In genomic region chr13:59750860-59751259, GRCh38 we compare ENCODE assay signal across 10 cellular contexts.
DNase-seq lines count a peak whose midpoint lies in the region; ATAC-seq and TF ChIP-seq lines count a peak whose summit lies in the region.
"Had no signal": no experiment of that assay in that cellular context is flagged by ENCODE, and none has a peak within 500 bp of the region (broad histone marks: within the 10 kb centered on the region; RNA-seq: fewer than 3 reads in every experiment).

No MANE protein-coding gene starts in this region.

- peaks cover 3% of the 10 kb centered on the region for H3F3A ChIP-seq in smooth muscle cell (ENCODE audit: low read depth)

- H2AFZ ChIP-seq in smooth muscle cell (ENCODE audit: low read depth), result peak overlapping the region; percentile 63

- no peaks in the 10 kb centered on the region for H3K27me3 ChIP-seq in smooth muscle cell (ENCODE audit: low read depth)
- no peaks in the 10 kb centered on the region for H3K27me3 ChIP-seq in CD4-positive, alpha-beta memory T cell (ENCODE audit: insufficient read depth, low read length)

- H3K36me3 ChIP-seq in smooth muscle cell (ENCODE audit: low read depth), result no peaks in the 10 kb centered on the region
- H3K36me3 ChIP-seq in CD4-positive, alpha-beta memory T cell (ENCODE audit: insufficient read depth, low read length), result no peaks in the 10 kb centered on the region
- H3K36me3 ChIP-seq: lower lobe of right lung had no signal

- H3K4me1 Mint-ChIP-seq in brain, result peaks cover 44% of the 10 kb centered on the region
- H3K4me1 Mint-ChIP-seq in CD4-positive, alpha-beta memory T cell, result no peaks in the 10 kb centered on the region

- no peaks in the 10 kb centered on the region for H3K9me3 Mint-ChIP-seq in brain
- no peaks in the 10 kb centered on the region for H3K9me3 Mint-ChIP-seq in CD4-positive, alpha-beta memory T cell

- WGBS in smooth muscle cell (ENCODE audit: low lambda C conversion rate), result 16% methylated on average over 7 of the region's 7 CpGs

- intact Hi-C loops in CD4-positive, alpha-beta memory T cell (cut with micrococcal nuclease), result no loop called here

- TF ChIP-seq CTCF in brain (conservative IDR thresholded peaks at IDR 0.05), result no peak
- TF ChIP-seq CTCF in smooth muscle cell (IDR thresholded peaks at IDR 0.05; ENCODE audit: borderline replicate concordance, insufficient read depth, poor library complexity, severe bottlenecking), result no peak

- H4K20me1 ChIP-seq in smooth muscle cell (ENCODE audit: low read depth), result no peaks in the 10 kb centered on the region

- H3K4me3 ChIP-seq in smooth muscle cell, result peak overlapping the region; percentile 34
- H3K4me3 ChIP-seq in CD4-positive, alpha-beta memory T cell (ENCODE audit: low read length in 2 of 2), result no peak overlapping the region
- H3K4me3 ChIP-seq: lower lobe of right lung had no signal

- no peaks in the 10 kb centered on the region for H3K79me2 ChIP-seq in smooth muscle cell (ENCODE audit: low read depth)

- H3K27ac Mint-ChIP-seq in brain, result peak overlapping the region; percentile 66 to 94 (median 89)
- H3K27ac Mint-ChIP-seq in CD4-positive, alpha-beta memory T cell, result no peak overlapping the region

- peak overlapping the region; percentile 29 for H3K9ac ChIP-seq in smooth muscle cell (ENCODE audit: low read depth)

- H3K4me2 ChIP-seq in smooth muscle cell, result peak overlapping the region; percentile 81

- ATAC-seq in HG03571 (IDR thresholded peaks at IDR 0.05; ENCODE audit: unreplicated experiment) (no peak), HG02763 (IDR thresholded peaks at IDR 0.05; ENCODE audit: unreplicated experiment) (no peak)
- ATAC-seq: lower lobe of right lung had no signal

- POLR2A ChIA-PET in CD4-positive, alpha-beta memory T cell (lab: Charles Lee; ENCODE audit: partially characterized antibody), result no interaction called here

- no peaks in the 10 kb centered on the region for H3K36me3 Mint-ChIP-seq in brain
- H3K36me3 Mint-ChIP-seq in CD4-positive, alpha-beta memory T cell, result no peaks in the 10 kb centered on the region

- no peaks in the 10 kb centered on the region for H3K9me3 ChIP-seq in smooth muscle cell (replicated peaks; ENCODE audit: low read depth)
- H3K9me3 ChIP-seq in CD4-positive, alpha-beta memory T cell (ENCODE audit: control insufficient read depth in 1 of 2, low read length in 2 of 2), result no peaks in the 10 kb centered on the region
- H3K9me3 ChIP-seq: lower lobe of right lung had no signal

- CTCF ChIA-PET in CD4-positive, alpha-beta memory T cell (lab: Charles Lee; ENCODE audit: partially characterized antibody), result no interaction called here

- peaks cover 20% of the 10 kb centered on the region for H3K4me1 ChIP-seq in smooth muscle cell (ENCODE audit: low read depth)
- no peaks in the 10 kb centered on the region for H3K4me1 ChIP-seq in CD4-positive, alpha-beta memory T cell (ENCODE audit: insufficient read depth, low read length)
- H3K4me1 ChIP-seq: lower lobe of right lung had no signal

- DNase-seq in LHCN-M2 (ENCODE audit: low read depth), result peak; percentile 66
- DNase-seq in iPS DF 4.7 (ENCODE audit: extremely low read depth, low spot score), result peak; percentile 78
- DNase-seq in smooth muscle cell (lab: John Stamatoyannopoulos, UW; ENCODE audit: unreplicated experiment), result peak; percentile 3
- no peak for DNase-seq in CD4-positive, alpha-beta memory T cell
- DNase-seq in DMS153 treated with DMSO at 0.1 percent for 48 hours (lab: John Stamatoyannopoulos, UW; ENCODE audit: unreplicated experiment), result no peak
- DNase-seq: activated T-cell treated with anti-CD3 and anti-CD28 coated beads for 4 hours, lower lobe of right lung had no signal

- H3K27ac ChIP-seq in smooth muscle cell (ENCODE audit: low read depth), result no peak overlapping the region
- H3K27ac ChIP-seq in CD4-positive, alpha-beta memory T cell (ENCODE audit: low read depth, low read length), result no peak overlapping the region
- H3K27ac ChIP-seq: lower lobe of right lung had no signal

- H3K4me3 Mint-ChIP-seq in brain, result peak overlapping the region; percentile 67 to 84 (median 79)
- H3K4me3 Mint-ChIP-seq in CD4-positive, alpha-beta memory T cell, result no peak overlapping the region

- no peaks in the 10 kb centered on the region for H3K27me3 Mint-ChIP-seq in brain
- H3K27me3 Mint-ChIP-seq in CD4-positive, alpha-beta memory T cell, result no peaks in the 10 kb centered on the region

Comparison
In these comparisons a context has a peak if more than half of its experiments do, and no peak if none do; other contexts are left out.
1. DNase-seq: peak in LHCN-M2 (single experiment), iPS DF 4.7 (single experiment) and smooth muscle cell (single experiment); none in CD4-positive, alpha-beta memory T cell (0 of 5) and DMS153 treated with DMSO at 0.1 percent for 48 hours (single experiment).
2. H3K27ac Mint-ChIP-seq: peak in brain (5 of 5); none in CD4-positive, alpha-beta memory T cell (0 of 7).
3. H3K4me3 Mint-ChIP-seq: peak in brain (5 of 5); none in CD4-positive, alpha-beta memory T cell (0 of 8).